10 cellular contexts compared by ENCODE assay signal in genomic region chrX:66015906-66016689, GRCh38. TPM values are rescaled to one million over a fixed set of nuclear protein-coding genes. Genes with fewer than 3 reads are reported as not detected.
A peak's percentile ranks its signal among the peaks of the same experiment; 100 is the strongest.
DNase-seq lines count a peak whose midpoint lies in the region; ATAC-seq lines count a peak whose summit lies in the region.
"Had no signal": no experiment of that assay in that cellular context is flagged by ENCODE, and none has a peak within 500 bp of the region (broad histone marks: within the 10 kb centered on the region; RNA-seq: fewer than 3 reads in every experiment).

No MANE protein-coding gene starts in this region.

- H3K9me3 Mint-ChIP-seq in activated naive CD4-positive, alpha-beta T cell treated with anti-CD3 and anti-CD28 coated beads, Interleukin-2, amount 10 ng/mL, durations not matched to agents 7 days and 5 days, result peaks cover 2% of the 10 kb centered on the region
- H3K9me3 Mint-ChIP-seq in activated naive CD8-positive, alpha-beta T cell treated with anti-CD3 and anti-CD28 coated beads, Interleukin-2, amount 10 ng/mL, durations not matched to agents 7 days and 5 days, result no peaks in the 10 kb centered on the region

- peaks cover 20% of the 10 kb centered on the region for H3K36me3 Mint-ChIP-seq in activated naive CD4-positive, alpha-beta T cell treated with anti-CD3 and anti-CD28 coated beads, Interleukin-2, amount 10 ng/mL, durations not matched to agents 7 days and 5 days
- peaks cover 34% of the 10 kb centered on the region for H3K36me3 Mint-ChIP-seq in activated naive CD8-positive, alpha-beta T cell treated with anti-CD3 and anti-CD28 coated beads, Interleukin-2, amount 10 ng/mL, durations not matched to agents 7 days and 5 days

- CTCF ChIA-PET in activated naive CD4-positive, alpha-beta T cell treated with anti-CD3 and anti-CD28 coated beads, Interleukin-2, amount 10 ng/mL, durations not matched to agents 7 days and 5 days (lab: Charles Lee), result interaction anchor here (2.7 kb wide), 1 partner anchor 15 kb away, joined by 13 read pairs; no protein-coding TSS in a partner anchor

- peak overlapping the region; percentile 47 for H3K4me3 Mint-ChIP-seq in activated naive CD4-positive, alpha-beta T cell treated with anti-CD3 and anti-CD28 coated beads, Interleukin-2, amount 10 ng/mL, durations not matched to agents 7 days and 5 days
- H3K4me3 Mint-ChIP-seq in activated naive CD8-positive, alpha-beta T cell treated with anti-CD3 and anti-CD28 coated beads, Interleukin-2, amount 10 ng/mL, durations not matched to agents 7 days and 5 days, result peak overlapping the region; percentile 71

- H3K27ac ChIP-seq in temporal lobe (ENCODE audit: low read depth, low read length), result peak overlapping the region; percentile 47

- no peak for DNase-seq in activated naive CD4-positive, alpha-beta T cell treated with anti-CD3 and anti-CD28 coated beads, Interleukin-2, amount 10 ng/mL, durations not matched to agents 7 days and 5 days
- no peak for DNase-seq in activated naive CD4-positive, alpha-beta T cell (lab: John Stamatoyannopoulos, UW)
- no peak for DNase-seq in activated naive CD8-positive, alpha-beta T cell treated with anti-CD3 and anti-CD28 coated beads, Interleukin-2, amount 10 ng/mL, durations not matched to agents 7 days and 5 days
- DNase-seq in NCI-H2171 (lab: John Stamatoyannopoulos, UW) (no peak), posterior vena cava (ENCODE audit: low spot score) (no peak), left lobe of liver (ENCODE audit: low spot score) (no peak)
- DNase-seq: Karpas-422 had no signal

- no peaks in the 10 kb centered on the region for H3K27me3 Mint-ChIP-seq in activated naive CD4-positive, alpha-beta T cell treated with anti-CD3 and anti-CD28 coated beads, Interleukin-2, amount 10 ng/mL, durations not matched to agents 7 days and 5 days
- H3K27me3 Mint-ChIP-seq in activated naive CD8-positive, alpha-beta T cell treated with anti-CD3 and anti-CD28 coated beads, Interleukin-2, amount 10 ng/mL, durations not matched to agents 7 days and 5 days, result no peaks in the 10 kb centered on the region

- peak overlapping the region; percentile 89 for H3K27ac Mint-ChIP-seq in activated naive CD4-positive, alpha-beta T cell treated with anti-CD3 and anti-CD28 coated beads, Interleukin-2, amount 10 ng/mL, durations not matched to agents 7 days and 5 days
- H3K27ac Mint-ChIP-seq in activated naive CD8-positive, alpha-beta T cell treated with anti-CD3 and anti-CD28 coated beads, Interleukin-2, amount 10 ng/mL, durations not matched to agents 7 days and 5 days, result peak overlapping the region; percentile 96

- H3K4me1 Mint-ChIP-seq in activated naive CD4-positive, alpha-beta T cell treated with anti-CD3 and anti-CD28 coated beads, Interleukin-2, amount 10 ng/mL, durations not matched to agents 7 days and 5 days, result peaks cover 97% of the 10 kb centered on the region
- peaks cover 66% of the 10 kb centered on the region for H3K4me1 Mint-ChIP-seq in activated naive CD8-positive, alpha-beta T cell treated with anti-CD3 and anti-CD28 coated beads, Interleukin-2, amount 10 ng/mL, durations not matched to agents 7 days and 5 days

- POLR2A ChIA-PET in activated naive CD8-positive, alpha-beta T cell treated with anti-CD3 and anti-CD28 coated beads, Interleukin-2, amount 10 ng/mL, durations not matched to agents 7 days and 5 days (lab: Charles Lee), result interaction anchor here (1.0 to 1.8 kb wide), 3 partner anchors 10 to 420 kb away, joined by 4 to 9 read pairs (median 5); no protein-coding TSS in a partner anchor

- ATAC-seq in HG03025 (IDR thresholded peaks at IDR 0.05; ENCODE audit: low FRiP score, unreplicated experiment), result peak; percentile 29
- ATAC-seq in activated naive CD8-positive, alpha-beta T cell treated with anti-CD3 and anti-CD28 coated beads, Interleukin-2, amount 10 ng/mL, durations not matched to agents 7 days and 5 days (ENCODE audit: low read depth), result peak; percentile 61
- no peak for ATAC-seq in left lobe of liver

- intact Hi-C loops in posterior vena cava (cut with DNase I), result no loop called here

RNA-seq across cellular contexts. Expression of gene VSIG4, which starts 23.8 kb away (rescaled TPM):
- total RNA-seq in activated naive CD8-positive, alpha-beta T cell treated with anti-CD3 and anti-CD28 coated beads, Interleukin-2, amount 10 ng/mL, durations not matched to agents 7 days and 5 days, result under 1 TPM; 0.30 to 0.48 TPM
- total RNA-seq in temporal lobe, result 5.9 TPM
- 100 to 1,000 TPM in 1 of 2 donors, 10 to 100 TPM in 1; 72.8 to 259 TPM for total RNA-seq in posterior vena cava
- total RNA-seq in left lobe of liver, result 16.1 TPM
- total RNA-seq: epithelial cell of proximal tubule had no signal
